Comparison of ENCODE assay signal across 7 cellular contexts in genomic region chr4:163167333-163167626, GRCh38. TPM values are rescaled to one million over a fixed set of nuclear protein-coding genes. Genes with fewer than 3 reads are reported as not detected.
DNase-seq lines count a peak whose midpoint lies in the region; ATAC-seq lines count a peak whose summit lies in the region.

No MANE protein-coding gene starts in this region.

- H3K4me1 Mint-ChIP-seq in activated T-helper 2 cell treated with anti-CD3 and anti-CD28 coated beads, Interferon-gamma antibody, Interleukin-2, Interleukin-4, amounts not matched to agents 10 μg/mL and 5 μg/mL and 100 μg/mL, durations not matched to agents 14 hours and 24 hours and 36 hours (ENCODE audit: low read depth), result peaks cover 30% of the 10 kb centered on the region
- H3K4me1 Mint-ChIP-seq in stimulated activated naive B cell treated with anti-CD40 and anti-IgM and Interleukin-4, amounts not matched to agents 10 μg/mL and 1 μg/mL and 100 μg/mL, for 72 hours, result peaks cover 11 to 24% of the 10 kb centered on the region in 2 donors

- H3K36me3 Mint-ChIP-seq in activated T-helper 2 cell treated with anti-CD3 and anti-CD28 coated beads, Interferon-gamma antibody, Interleukin-2, Interleukin-4, amounts not matched to agents 10 μg/mL and 5 μg/mL and 100 μg/mL, durations not matched to agents 14 hours and 24 hours and 36 hours (ENCODE audit: low read depth), result peaks cover 32% of the 10 kb centered on the region
- peaks cover 5 to 13% of the 10 kb centered on the region in 2 donors for H3K36me3 Mint-ChIP-seq in stimulated activated naive B cell treated with anti-CD40 and anti-IgM and Interleukin-4, amounts not matched to agents 10 μg/mL and 1 μg/mL and 100 μg/mL, for 72 hours

- ATAC-seq in HG03342 (IDR thresholded peaks at IDR 0.05; ENCODE audit: unreplicated experiment), result peak; percentile 0
- no peak for ATAC-seq in stimulated activated naive B cell treated with anti-CD40 and anti-IgM and Interleukin-4, amounts not matched to agents 10 μg/mL and 1 μg/mL and 100 μg/mL, for 72 hours (replicated peaks)

- no peaks in the 10 kb centered on the region for H3K9me3 ChIP-seq in iPS-15b (ENCODE audit: control insufficient read depth, insufficient read depth, low read length)

- H3K27me3 Mint-ChIP-seq in activated T-helper 2 cell treated with anti-CD3 and anti-CD28 coated beads, Interferon-gamma antibody, Interleukin-2, Interleukin-4, amounts not matched to agents 10 μg/mL and 5 μg/mL and 100 μg/mL, durations not matched to agents 14 hours and 24 hours and 36 hours (ENCODE audit: low read depth), result peaks cover 2% of the 10 kb centered on the region
- H3K27me3 Mint-ChIP-seq in stimulated activated naive B cell treated with anti-CD40 and anti-IgM and Interleukin-4, amounts not matched to agents 10 μg/mL and 1 μg/mL and 100 μg/mL, for 72 hours, result peaks cover 10% of the 10 kb centered on the region in 2 donors

- no peaks in the 10 kb centered on the region for H3K36me3 ChIP-seq in iPS-15b (ENCODE audit: control insufficient read depth, insufficient read depth, low read length)

- peaks cover 14% of the 10 kb centered on the region for H3K4me1 ChIP-seq in iPS-15b (ENCODE audit: control insufficient read depth, insufficient read depth, low read length)

- no peaks in the 10 kb centered on the region for H3K9me3 Mint-ChIP-seq in activated T-helper 2 cell treated with anti-CD3 and anti-CD28 coated beads, Interferon-gamma antibody, Interleukin-2, Interleukin-4, amounts not matched to agents 10 μg/mL and 5 μg/mL and 100 μg/mL, durations not matched to agents 14 hours and 24 hours and 36 hours
- H3K9me3 Mint-ChIP-seq in stimulated activated naive B cell treated with anti-CD40 and anti-IgM and Interleukin-4, amounts not matched to agents 10 μg/mL and 1 μg/mL and 100 μg/mL, for 72 hours, result no peaks in the 10 kb centered on the region

- peak overlapping the region; percentile 58 for H3K9ac ChIP-seq in iPS-15b (ENCODE audit: low read depth, low read length)

- intact Hi-C loops in activated T-helper 2 cell treated with anti-CD3 and anti-CD28 coated beads, Interferon-gamma antibody, Interleukin-2, Interleukin-4, amounts not matched to agents 10 μg/mL and 5 μg/mL and 100 μg/mL, durations not matched to agents 14 hours and 24 hours and 36 hours (cut with micrococcal nuclease), result loop anchor here (2.0 to 5.0 kb wide), 4 partner anchors 16 to 375 kb away; no protein-coding TSS in a partner anchor

- peak overlapping the region; percentile 87 for H3K4me3 Mint-ChIP-seq in activated T-helper 2 cell treated with anti-CD3 and anti-CD28 coated beads, Interferon-gamma antibody, Interleukin-2, Interleukin-4, amounts not matched to agents 10 μg/mL and 5 μg/mL and 100 μg/mL, durations not matched to agents 14 hours and 24 hours and 36 hours (ENCODE audit: low read depth)
- H3K4me3 Mint-ChIP-seq in stimulated activated naive B cell treated with anti-CD40 and anti-IgM and Interleukin-4, amounts not matched to agents 10 μg/mL and 1 μg/mL and 100 μg/mL, for 72 hours, result peak overlapping the region; percentile 77 to 94

- H3K27ac Mint-ChIP-seq in activated T-helper 2 cell treated with anti-CD3 and anti-CD28 coated beads, Interferon-gamma antibody, Interleukin-2, Interleukin-4, amounts not matched to agents 10 μg/mL and 5 μg/mL and 100 μg/mL, durations not matched to agents 14 hours and 24 hours and 36 hours, result peak overlapping the region; percentile 96
- H3K27ac Mint-ChIP-seq in stimulated activated naive B cell treated with anti-CD40 and anti-IgM and Interleukin-4, amounts not matched to agents 10 μg/mL and 1 μg/mL and 100 μg/mL, for 72 hours, result peak overlapping the region; percentile 99

- DNase-seq in activated T-helper 2 cell treated with anti-CD3 and anti-CD28 coated beads, Interferon-gamma antibody, Interleukin-2, Interleukin-4, amounts not matched to agents 10 μg/mL and 5 μg/mL and 100 μg/mL, durations not matched to agents 14 hours and 24 hours and 36 hours (ENCODE audit: low spot score), result no peak
- no peak for DNase-seq in stimulated activated naive B cell treated with anti-CD40 and anti-IgM and Interleukin-4, amounts not matched to agents 10 μg/mL and 1 μg/mL and 100 μg/mL, for 72 hours
- no peak for DNase-seq in midbrain (lab: John Stamatoyannopoulos, UW)
- no peak for DNase-seq in NCI-H187 (lab: John Stamatoyannopoulos, UW)
- no peak for DNase-seq in DMS153 treated with DMSO at 0.1 percent for 48 hours (lab: John Stamatoyannopoulos, UW; ENCODE audit: unreplicated experiment)

- peak overlapping the region; percentile 80 for H3K4me3 ChIP-seq in iPS-15b (ENCODE audit: low read depth, low read length)

- H3K27me3 ChIP-seq in iPS-15b (ENCODE audit: control insufficient read depth, insufficient read depth, low read length), result peaks cover 2% of the 10 kb centered on the region

RNA-seq across cellular contexts. Expression of gene NAF1, which starts 0.6 kb away (rescaled TPM):
- total RNA-seq in activated T-helper 2 cell treated with anti-CD3 and anti-CD28 coated beads, Interferon-gamma antibody, Interleukin-2, Interleukin-4, amounts not matched to agents 10 μg/mL and 5 μg/mL and 100 μg/mL, durations not matched to agents 14 hours and 24 hours and 36 hours, result 25.9 and 29.3 TPM in 2 replicates
